Comparison of ENCODE assay signal across 1 cellular context in the genomic region with DNA sequence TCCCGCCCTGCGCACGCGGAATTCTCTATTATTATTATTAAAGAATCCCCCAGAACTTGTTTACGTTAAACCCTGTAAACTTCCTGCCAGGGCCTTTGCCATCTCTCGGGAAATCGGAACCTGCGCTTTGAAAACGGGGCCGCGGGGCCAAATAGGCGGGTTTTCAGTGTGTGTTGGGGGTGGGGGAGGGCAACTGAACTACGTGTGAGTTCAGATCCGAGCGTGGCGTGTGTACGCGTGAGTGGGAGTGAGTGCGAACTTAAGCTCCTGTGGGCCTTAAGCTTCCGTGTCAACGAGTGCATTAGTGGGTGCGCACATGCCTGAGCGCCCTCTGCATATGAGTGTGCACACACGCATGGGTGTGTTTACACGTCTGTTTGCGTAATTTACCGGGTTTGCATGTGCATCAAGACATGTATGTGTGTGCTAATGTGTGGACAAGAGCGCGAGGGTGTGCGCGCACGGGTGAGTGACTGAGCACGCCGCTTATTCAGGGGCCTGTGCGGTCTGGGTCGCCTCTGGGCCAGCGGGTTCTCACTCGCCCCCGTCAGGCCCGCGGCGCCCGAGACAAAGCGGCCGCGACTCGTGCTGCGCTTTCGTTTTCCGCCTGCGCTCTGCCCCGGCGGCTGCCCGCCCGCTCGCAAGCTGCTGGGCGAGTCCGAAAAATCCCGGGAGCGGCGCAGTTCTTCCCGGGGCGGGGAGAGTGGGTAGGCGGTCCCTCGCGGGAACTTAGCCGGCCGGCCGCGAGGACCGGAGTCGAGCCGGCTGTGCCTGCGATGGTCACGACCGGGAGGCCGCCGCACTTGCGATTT.
TF ChIP-seq lines count a peak whose summit lies in the region.

No MANE protein-coding gene starts in this region.

TF ChIP-seq in H1, 55 proteins besides CTCF, POLR2A, EP300 and RAD21 (continued from another document):
- peak; percentile 81 for TF ChIP-seq RNF2 (IDR thresholded peaks at IDR 0.05; ENCODE audit: borderline replicate concordance, low read depth, low read length, missing control alignments, poor library complexity, severe bottlenecking)
- TF ChIP-seq SP1 (IDR thresholded peaks at IDR 0.05; ENCODE audit: low read depth, low read length), result no peak
- TF ChIP-seq, protein P1, sequence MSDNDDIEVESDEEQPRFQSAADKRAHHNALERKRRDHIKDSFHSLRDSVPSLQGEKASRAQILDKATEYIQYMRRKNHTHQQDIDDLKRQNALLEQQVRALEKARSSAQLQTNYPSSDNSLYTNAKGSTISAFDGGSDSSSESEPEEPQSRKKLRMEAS (IDR thresholded peaks at IDR 0.05), result peak; percentile 45; the same call in 1 of the 2 replicates
- TF ChIP-seq EZH2 (IDR thresholded peaks at IDR 0.05; ENCODE audit: low read depth, low read length, severe bottlenecking), result peak; percentile 88
- TF ChIP-seq CBX8 (IDR thresholded peaks at IDR 0.05; ENCODE audit: borderline replicate concordance, low read depth, low read length), result peak; percentile 57; the same call in 1 of the 2 replicates
- TF ChIP-seq TAF7 (optimal IDR thresholded peaks at IDR 0.05; ENCODE audit: borderline replicate concordance, low read depth, low read length), result no peak
- peak; percentile 78 for TF ChIP-seq SUZ12 (IDR thresholded peaks at IDR 0.05; ENCODE audit: low read length)
- no peak for TF ChIP-seq GABPA (IDR thresholded peaks at IDR 0.05; ENCODE audit: borderline replicate concordance, insufficient read depth, low read length)
TF ChIP-seq in H1: peak in this region for 6.
